In the genomic region with DNA sequence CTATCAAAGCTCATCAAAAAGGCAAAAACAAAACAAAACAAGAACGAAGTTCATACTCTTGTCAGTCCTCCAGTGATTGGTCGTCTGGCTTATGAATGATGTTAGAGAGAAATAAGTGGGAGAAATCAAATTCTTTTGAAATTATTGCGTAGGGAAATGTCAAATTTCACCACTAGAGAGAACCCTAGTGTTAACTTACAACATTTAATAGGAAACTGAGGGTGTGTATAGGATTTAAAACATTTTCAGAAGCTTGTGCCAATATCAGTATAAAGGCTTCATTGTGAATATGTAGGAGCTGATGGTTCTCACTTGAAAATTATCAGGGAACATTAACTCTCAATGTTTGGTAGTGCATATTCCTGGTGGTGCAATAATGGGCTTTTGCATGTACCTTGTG, we compare ENCODE assay signal across 16 cellular contexts. TPM values are rescaled to one million over a fixed set of nuclear protein-coding genes. Genes with fewer than 3 reads are reported as not detected.
DNase-seq lines count a peak whose midpoint lies in the region; ATAC-seq and TF ChIP-seq lines count a peak whose summit lies in the region.
"Had no signal": no experiment of that assay in that cellular context is flagged by ENCODE, and none has a peak within 500 bp of the region (broad histone marks: within the 10 kb centered on the region; RNA-seq: fewer than 3 reads in every experiment).

No MANE protein-coding gene starts in this region.

- BruUV-seq in A673 (replicated peaks; lab: Mats Ljungman, UMichigan) (no TSS peak), PC-3 (replicated peaks; lab: Mats Ljungman, UMichigan) (no TSS peak)

- CTCF ChIA-PET in A673 (lab: Charles Lee) (no interaction called here), PC-3 (lab: Charles Lee) (no interaction called here)

- H4K20me1 ChIP-seq in PC-3 (ENCODE audit: low read length), result no peaks in the 10 kb centered on the region

- H3K9me2 ChIP-seq in PC-3 (replicated peaks; ENCODE audit: low read length), result no peaks in the 10 kb centered on the region

- H3K9me3 ChIP-seq in A673 (ENCODE audit: low read depth, low read length, poor library complexity, severe bottlenecking) (no peaks in the 10 kb centered on the region), PC-3 (ENCODE audit: low read length) (no peaks in the 10 kb centered on the region), mucosa of descending colon (no peaks in the 10 kb centered on the region)

- no peaks in the 10 kb centered on the region for H3K79me2 ChIP-seq in PC-3 (ENCODE audit: low read length)

- H3K27ac ChIP-seq in A673 (ENCODE audit: low read depth, low read length, poor library complexity, severe bottlenecking) (no peak overlapping the region), PC-3 (ENCODE audit: low read length) (no peak overlapping the region)

- H3K4me1 ChIP-seq in A673 (ENCODE audit: insufficient read depth, low read length, poor library complexity, severe bottlenecking), result peaks cover 18% of the 10 kb centered on the region
- no peaks in the 10 kb centered on the region for H3K4me1 ChIP-seq in PC-3 (ENCODE audit: insufficient read depth, low read length)
- peaks cover 5% of the 10 kb centered on the region for H3K4me1 ChIP-seq in mucosa of descending colon (ENCODE audit: low read depth)

- no peak overlapping the region for H3K4me2 ChIP-seq in PC-3 (ENCODE audit: low read length)

- intact Hi-C loops in A673 (cut with micrococcal nuclease; ENCODE audit: unreplicated experiment) (loop anchor here (5.0 kb wide), 1 partner anchor 206 kb away; no protein-coding TSS in a partner anchor), PC-3 (cut with micrococcal nuclease) (loop anchor here (1.0 kb wide), 2 partner anchors 204 to 261 kb away; no protein-coding TSS in a partner anchor), mucosa of descending colon (cut with DNase I, micrococcal nuclease) (loop anchor here (5.0 kb wide), 1 partner anchor 206 kb away; no protein-coding TSS in a partner anchor)

- H3K36me3 ChIP-seq in A673 (ENCODE audit: insufficient read depth, low read length, poor library complexity, severe bottlenecking) (no peaks in the 10 kb centered on the region), PC-3 (ENCODE audit: low read depth, low read length) (no peaks in the 10 kb centered on the region), mucosa of descending colon (ENCODE audit: low read depth) (no peaks in the 10 kb centered on the region)

- TF ChIP-seq CTCF in A673 (conservative IDR thresholded peaks at IDR 0.05; ENCODE audit: low read depth, low read length) (peak; percentile 35; the same call in 1 of the 2 replicates), PC-3 (conservative IDR thresholded peaks at IDR 0.05; ENCODE audit: low read depth, low read length) (peak; percentile 30; the same call in 1 of the 2 replicates), fibroblast of mammary gland (conservative IDR thresholded peaks at IDR 0.05; ENCODE audit: control insufficient read depth, insufficient read depth, low read depth, low read length) (peak; percentile 41), mucosa of descending colon (IDR thresholded peaks at IDR 0.05) (no peak)

- POLR2A ChIA-PET in A673 (lab: Charles Lee; ENCODE audit: low non-redundant PET), result no interaction called here
- POLR2A ChIA-PET in PC-3 (lab: Charles Lee; ENCODE audit: unreplicated experiment), result no interaction called here

- DNase-seq in A673 (ENCODE audit: low spot score), result no peak
- no peak for DNase-seq in PC-3
- DNase-seq in fibroblast of mammary gland (ENCODE audit: low read depth), result peak; percentile 73
- DNase-seq in mucosa of descending colon, result no peak
- DNase-seq in islet precursor cell, result no peak
- no peak for DNase-seq in NCI-H2227 treated with DMSO at 0.1 percent for 48 hours (lab: John Stamatoyannopoulos, UW)
- DNase-seq: activated naive CD8-positive, alpha-beta T cell treated with anti-CD3 and anti-CD28 coated beads, Interleukin-2, amount 50 U/mL, for 24 hours; AML-193; endodermal cell; kidney; nucleus accumbens; stimulated activated CD4-positive, alpha-beta T cell treated with anti-CD3 and anti-CD28 coated beads, Interleukin-4, amount 100 ng/mL, for 1 hour; stimulated activated naive CD8-positive, alpha-beta T cell treated with anti-CD3 and anti-CD28 coated beads, Interleukin-15, amount 100 ng/mL, for 72 hours; T-helper 9 cell had no signal

- no peaks in the 10 kb centered on the region for H3F3A ChIP-seq in PC-3 (ENCODE audit: low read length, unreplicated experiment)

- no peaks in the 10 kb centered on the region for H3K27me3 ChIP-seq in A673 (replicated peaks; ENCODE audit: insufficient read depth, low read depth, low read length, poor library complexity)
- no peaks in the 10 kb centered on the region for H3K27me3 ChIP-seq in PC-3 (ENCODE audit: low read length)

- H3K4me3 ChIP-seq in A673 (ENCODE audit: low read depth, low read length, poor library complexity, severe bottlenecking), result no peak overlapping the region
- H3K4me3 ChIP-seq in PC-3 (ENCODE audit: low read length), result no peak overlapping the region
- H3K4me3 ChIP-seq in fibroblast of mammary gland (ENCODE audit: control insufficient read depth, low read depth, low read length), result no peak overlapping the region
- H3K4me3 ChIP-seq in mucosa of descending colon, result no peak overlapping the region

- no peak overlapping the region for H2AFZ ChIP-seq in PC-3 (ENCODE audit: low read length)

- no peak overlapping the region for H3K9ac ChIP-seq in PC-3 (ENCODE audit: low read length)

- ATAC-seq in PC-3 (no peak), mucosa of descending colon (peak; percentile 45), HG02678 (IDR thresholded peaks at IDR 0.05; ENCODE audit: unreplicated experiment) (no peak), GM21737 (IDR thresholded peaks at IDR 0.05; ENCODE audit: unreplicated experiment) (no peak)
- ATAC-seq: activated naive CD8-positive, alpha-beta T cell treated with anti-CD3 and anti-CD28 coated beads, Interleukin-2, amount 50 U/mL, for 24 hours; stimulated activated naive CD8-positive, alpha-beta T cell treated with anti-CD3 and anti-CD28 coated beads, Interleukin-15, amount 100 ng/mL, for 72 hours had no signal

RNA-seq across cellular contexts. Expression of a gene that starts 17.4 kb away (rescaled TPM):
- total RNA-seq in A673 (2021) (not detected in 2 replicates), PC-3 (2014; rRNA removed) (not detected in 2 replicates), mucosa of descending colon (10 to 100 TPM in 2 of 3 donors, 1 to 10 TPM in 1; 6.2 to 18.6 (median 16.6) TPM)
- total RNA-seq: endodermal cell had no signal

RNA-seq across cellular contexts. Expression of a gene that starts 57.6 kb away (rescaled TPM):
- total RNA-seq in A673 (2021) (not detected in 2 replicates), PC-3 (2014; rRNA removed) (not detected in 2 replicates), mucosa of descending colon (under 1 TPM; 0.19 to 0.41 (median 0.23) TPM)
- total RNA-seq: endodermal cell had no signal
